1 cellular context compared by ENCODE assay signal in the genomic region with DNA sequence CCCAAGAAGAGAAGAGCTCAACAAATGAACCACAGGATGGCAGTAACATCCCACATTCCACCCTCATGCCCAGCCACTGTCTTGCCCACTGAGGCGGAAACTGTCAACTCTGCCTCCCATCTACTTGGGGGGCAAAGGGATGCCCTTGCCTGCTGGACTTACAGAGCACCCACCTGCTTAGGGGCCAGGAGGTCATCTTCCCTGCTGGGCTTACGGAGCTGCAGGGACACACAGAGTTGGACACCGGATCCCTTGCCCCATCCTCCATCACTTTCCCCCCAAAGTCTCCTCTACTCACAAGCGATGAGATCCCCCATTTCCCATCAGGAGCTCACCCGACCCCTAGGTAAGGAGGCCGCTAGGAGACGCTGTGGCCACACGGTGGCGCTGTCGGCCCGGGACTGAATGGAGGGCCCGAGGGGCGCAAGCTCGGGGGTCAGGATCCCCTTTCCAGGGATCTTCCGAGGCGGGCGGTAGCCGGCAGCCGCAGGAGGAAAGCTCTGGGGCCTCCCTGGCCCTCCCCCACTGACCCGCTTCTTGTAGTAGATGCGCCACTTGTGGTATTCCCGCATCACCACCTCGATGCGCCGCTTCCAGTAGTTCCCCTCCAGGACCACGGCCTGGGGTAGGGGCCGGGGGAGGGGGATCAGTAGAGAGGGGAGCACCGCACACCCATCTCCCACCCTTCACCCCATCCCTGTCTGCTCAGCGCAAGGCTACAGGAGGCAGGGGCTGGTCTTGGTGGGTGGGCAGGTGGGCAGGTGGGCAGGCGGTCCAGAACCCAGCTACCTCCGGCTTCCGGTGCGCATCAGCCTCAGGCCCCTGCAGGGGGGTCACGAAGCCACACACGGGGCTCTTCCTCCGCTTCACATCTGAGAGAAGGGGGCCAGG.
TF ChIP-seq lines count a peak whose summit lies in the region.

No MANE protein-coding gene starts in this region.

TF ChIP-seq in endothelial cell of umbilical vein, 7 proteins besides CTCF, POLR2A, EP300 and RAD21:
- no peak for TF ChIP-seq GATA2 (IDR thresholded peaks at IDR 0.05; ENCODE audit: insufficient read depth, insufficient read length, low read depth, low read length)
- TF ChIP-seq, protein P1, sequence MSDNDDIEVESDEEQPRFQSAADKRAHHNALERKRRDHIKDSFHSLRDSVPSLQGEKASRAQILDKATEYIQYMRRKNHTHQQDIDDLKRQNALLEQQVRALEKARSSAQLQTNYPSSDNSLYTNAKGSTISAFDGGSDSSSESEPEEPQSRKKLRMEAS (IDR thresholded peaks at IDR 0.05; ENCODE audit: insufficient read depth, insufficient read length) = no peak
- TF ChIP-seq JUN (IDR thresholded peaks at IDR 0.05; ENCODE audit: borderline replicate concordance, insufficient read depth, insufficient read length, low read depth) = no peak
- TF ChIP-seq FOS (IDR thresholded peaks at IDR 0.05; ENCODE audit: borderline replicate concordance, insufficient read depth, low read length) = no peak
